In the genomic region with DNA sequence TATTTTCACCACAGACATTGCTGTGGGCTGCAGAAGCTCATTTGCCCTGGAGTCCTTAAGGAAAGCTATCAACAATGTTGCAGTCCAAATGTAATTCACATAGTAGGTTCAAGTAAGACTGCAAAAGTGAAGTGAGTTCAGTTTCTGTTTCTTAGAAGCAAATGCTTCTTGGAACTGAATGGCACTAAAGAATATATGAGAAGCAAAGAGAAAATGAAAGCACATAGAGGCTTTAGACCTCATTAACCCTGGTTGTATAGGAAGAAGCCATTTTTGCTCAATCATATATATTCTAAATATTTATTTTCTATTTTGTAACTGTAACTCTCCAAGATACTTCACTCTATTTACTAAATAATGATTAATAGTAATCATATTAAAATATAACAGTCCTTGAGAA, we compare ENCODE assay signal across 16 cellular contexts.
DNase-seq lines count a peak whose midpoint lies in the region; ATAC-seq and TF ChIP-seq lines count a peak whose summit lies in the region.
"Had no signal": no experiment of that assay in that cellular context is flagged by ENCODE, and none has a peak within 500 bp of the region (broad histone marks: within the 10 kb centered on the region; RNA-seq: fewer than 3 reads in every experiment).

No MANE protein-coding gene starts in this region.

- peaks cover 2 to 4% of the 10 kb centered on the region in 2 donors for H3K9me3 Mint-ChIP-seq in stimulated activated naive B cell treated with anti-CD40 and anti-IgM and Interleukin-4, amounts not matched to agents 10 μg/mL and 1 μg/mL and 100 μg/mL, for 72 hours

- no peaks in the 10 kb centered on the region for H3K9me2 ChIP-seq in hepatocyte (replicated peaks; ENCODE audit: insufficient read depth)

- no peaks in the 10 kb centered on the region for H4K20me1 ChIP-seq in hepatocyte (ENCODE audit: insufficient read depth, poor library complexity, severe bottlenecking)

- no peaks in the 10 kb centered on the region for H3K36me3 Mint-ChIP-seq in stimulated activated naive B cell treated with anti-CD40 and anti-IgM and Interleukin-4, amounts not matched to agents 10 μg/mL and 1 μg/mL and 100 μg/mL, for 72 hours
- H3K36me3 Mint-ChIP-seq: CD4-positive, CD25-positive, alpha-beta regulatory T cell had no signal

- H3K27me3 ChIP-seq in hepatocyte, result no peaks in the 10 kb centered on the region
- H3K27me3 ChIP-seq: heart left ventricle had no signal

- H3K4me1 ChIP-seq in hepatocyte (ENCODE audit: insufficient read depth), result no peaks in the 10 kb centered on the region
- H3K4me1 ChIP-seq: heart left ventricle had no signal

- no peaks in the 10 kb centered on the region for H3K9me3 ChIP-seq in hepatocyte (ENCODE audit: low read depth)

- no peaks in the 10 kb centered on the region for H3K27me3 Mint-ChIP-seq in stimulated activated naive B cell treated with anti-CD40 and anti-IgM and Interleukin-4, amounts not matched to agents 10 μg/mL and 1 μg/mL and 100 μg/mL, for 72 hours
- H3K27me3 Mint-ChIP-seq: CD4-positive, CD25-positive, alpha-beta regulatory T cell; stimulated activated naive CD8-positive, alpha-beta T cell treated with anti-CD3 and anti-CD28 coated beads, Interleukin-15, amount 100 ng/mL, for 72 hours had no signal

- H3K36me3 ChIP-seq in hepatocyte (replicated peaks; ENCODE audit: insufficient read depth, low read depth), result no peaks in the 10 kb centered on the region
- H3K36me3 ChIP-seq: heart left ventricle had no signal

- DNase-seq in HT1080 (ENCODE audit: low read depth) (peak; percentile 1), hepatocyte (ENCODE audit: low spot score) (no peak), D341Med (ENCODE audit: low spot score) (no peak), NCI-H774 (lab: John Stamatoyannopoulos, UW) (no peak)
- no peak for DNase-seq in stimulated activated naive B cell treated with anti-CD40 and anti-IgM and Interleukin-4, amounts not matched to agents 10 μg/mL and 1 μg/mL and 100 μg/mL, for 72 hours
- DNase-seq: activated CD4-positive, CD25-positive, alpha-beta regulatory T cell treated with anti-CD3 and anti-CD28 coated beads, Interleukin-2, amount 50 U/mL, for 72 hours; activated T-cell treated with anti-CD3 and anti-CD28 coated beads, Interleukin-2, amount 50 U/mL, for 1 hour; CD4-positive, CD25-positive, alpha-beta regulatory T cell; heart left ventricle; mucosa of descending colon; NCI-H1048; NCI-H2227 treated with DMSO at 0.1 percent for 48 hours; PC-3; stimulated activated naive CD8-positive, alpha-beta T cell treated with anti-CD3 and anti-CD28 coated beads, Interleukin-15, amount 100 ng/mL, for 72 hours had no signal

- H3K4me3 Mint-ChIP-seq in stimulated activated naive B cell treated with anti-CD40 and anti-IgM and Interleukin-4, amounts not matched to agents 10 μg/mL and 1 μg/mL and 100 μg/mL, for 72 hours, result no peak overlapping the region
- H3K4me3 Mint-ChIP-seq: CD4-positive, CD25-positive, alpha-beta regulatory T cell; stimulated activated naive CD8-positive, alpha-beta T cell treated with anti-CD3 and anti-CD28 coated beads, Interleukin-15, amount 100 ng/mL, for 72 hours had no signal

- no peak overlapping the region for H2AFZ ChIP-seq in hepatocyte

- no peaks in the 10 kb centered on the region for H3K4me1 Mint-ChIP-seq in stimulated activated naive B cell treated with anti-CD40 and anti-IgM and Interleukin-4, amounts not matched to agents 10 μg/mL and 1 μg/mL and 100 μg/mL, for 72 hours
- H3K4me1 Mint-ChIP-seq: CD4-positive, CD25-positive, alpha-beta regulatory T cell; stimulated activated naive CD8-positive, alpha-beta T cell treated with anti-CD3 and anti-CD28 coated beads, Interleukin-15, amount 100 ng/mL, for 72 hours had no signal

- peak; percentile 72 for ATAC-seq in GM18861 (IDR thresholded peaks at IDR 0.05; ENCODE audit: unreplicated experiment)
- ATAC-seq in GM21423 (IDR thresholded peaks at IDR 0.05; ENCODE audit: unreplicated experiment), result peak; percentile 52
- no peak for ATAC-seq in stimulated activated naive B cell treated with anti-CD40 and anti-IgM and Interleukin-4, amounts not matched to agents 10 μg/mL and 1 μg/mL and 100 μg/mL, for 72 hours (replicated peaks)
- ATAC-seq: heart left ventricle; mucosa of descending colon; PC-3; stimulated activated naive CD8-positive, alpha-beta T cell treated with anti-CD3 and anti-CD28 coated beads, Interleukin-15, amount 100 ng/mL, for 72 hours had no signal

- H3K79me2 ChIP-seq in hepatocyte, result no peaks in the 10 kb centered on the region

- no peak overlapping the region for H3K27ac Mint-ChIP-seq in stimulated activated naive B cell treated with anti-CD40 and anti-IgM and Interleukin-4, amounts not matched to agents 10 μg/mL and 1 μg/mL and 100 μg/mL, for 72 hours
- H3K27ac Mint-ChIP-seq: CD4-positive, CD25-positive, alpha-beta regulatory T cell; stimulated activated naive CD8-positive, alpha-beta T cell treated with anti-CD3 and anti-CD28 coated beads, Interleukin-15, amount 100 ng/mL, for 72 hours had no signal

- no peak overlapping the region for H3K27ac ChIP-seq in hepatocyte
- H3K27ac ChIP-seq: heart left ventricle had no signal

- H3K4me2 ChIP-seq in hepatocyte, result peak overlapping the region; percentile 10

- no peak for TF ChIP-seq CTCF in hepatocyte (IDR thresholded peaks at IDR 0.05; ENCODE audit: poor library complexity)

- no peak overlapping the region for H3K4me3 ChIP-seq in hepatocyte
- H3K4me3 ChIP-seq: heart left ventricle, mucosa of descending colon had no signal

Comparison
In these comparisons a context has a peak if more than half of its experiments do, and no peak if none do; other contexts are left out.
1. ATAC-seq: peak in GM18861 (single experiment) and GM21423 (single experiment); none in stimulated activated naive B cell treated with anti-CD40 and anti-IgM and Interleukin-4, amounts not matched to agents 10 μg/mL and 1 μg/mL and 100 μg/mL, for 72 hours (0 of 2).